Comparison of ENCODE assay signal across 18 cellular contexts in the genomic region with DNA sequence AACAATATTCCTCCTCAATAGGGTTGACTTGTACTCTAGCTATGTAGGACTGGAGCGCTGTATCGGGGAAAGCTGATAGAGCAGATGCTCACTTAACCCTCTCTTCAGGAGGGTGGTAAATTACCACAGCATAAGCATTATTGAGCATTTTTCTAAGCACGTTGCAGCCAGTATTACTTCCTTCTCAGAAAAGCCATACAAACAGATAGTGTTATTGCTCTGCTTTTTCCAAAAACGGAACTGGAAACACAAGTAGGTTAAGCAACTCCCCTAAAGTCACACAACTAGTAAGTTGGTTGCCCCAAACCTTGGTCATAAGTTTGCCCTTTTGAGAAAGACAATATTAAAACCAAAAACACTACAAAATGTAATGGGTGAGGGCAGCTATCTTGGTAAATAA.
A peak's percentile ranks its signal among the peaks of the same experiment; 100 is the strongest.
DNase-seq lines count a peak whose midpoint lies in the region; ATAC-seq and TF ChIP-seq lines count a peak whose summit lies in the region.
"Had no signal": no experiment of that assay in that cellular context is flagged by ENCODE, and none has a peak within 500 bp of the region (broad histone marks: within the 10 kb centered on the region; RNA-seq: fewer than 3 reads in every experiment).

No MANE protein-coding gene starts in this region.

- WGBS in spleen, 5 donors, result 51 to 66% (median 60%) methylated on average over 4 of the region's 4 CpGs
- WGBS in psoas muscle, 3 donors, result 66 to 78% (median 66%) methylated on average over 4 of the region's 4 CpGs
- 89 to 93% methylated on average over 3 to 4 of the region's 4 CpGs for WGBS in transverse colon (ENCODE audit: low coverage in 1 of 2), 2 donors

- in situ Hi-C loops in transverse colon (cut with MboI; ENCODE audit: low pct_ligation_motif_present in 1 of 4, low pct_unique_long_range_greater_than_20kb in 1 of 4, low sequenced_read_pairs in 3 of 4), result no loop called here

- H3K27ac ChIP-seq in HL-60 (replicated peaks) (peak overlapping the region; percentile 67), left lung (peak overlapping the region in 1 of 2 donors; percentile 69), spleen (peak overlapping the region in 5 of 8 donors; percentile 9 to 75 (median 66)), psoas muscle (no peak overlapping the region), transverse colon (no peak overlapping the region)
- H3K27ac ChIP-seq: BLaER1 had no signal

- TF ChIP-seq EP300 in transverse colon (IDR thresholded peaks at IDR 0.05; ENCODE audit: low read depth), result no peak

- DNase-seq in GM12864 (ENCODE audit: low read depth), result peak; percentile 8
- DNase-seq in HL-60 (ENCODE audit: low read depth in 1 of 2, low spot score in 1 of 2), result peak; percentile 15 to 70
- no peak for DNase-seq in left lung
- DNase-seq in spleen, result no peak
- no peak for DNase-seq in psoas muscle
- no peak for DNase-seq in DMS53 (lab: John Stamatoyannopoulos, UW)
- no peak for DNase-seq in transverse colon
- DNase-seq: 8988T; CD8-positive, alpha-beta memory T cell; COR-L47; DMS 273 treated with DMSO at 0.1 percent for 48 hours; GDM1; GOT3; H7; HFFc6 had no signal

- intact Hi-C loops in left lung (cut with DNase I) (no loop called here), spleen (cut with DNase I; ENCODE audit: low total_unique reads) (no loop called here), psoas muscle (cut with DNase I) (no loop called here), transverse colon (cut with DNase I; ENCODE audit: low total_unique reads) (no loop called here)

- H3K27me3 ChIP-seq in HL-60 (ENCODE audit: insufficient read depth, poor library complexity, severe bottlenecking) (no peaks in the 10 kb centered on the region), left lung (no peaks in the 10 kb centered on the region), spleen (replicated peaks in 1 of 7) (no peaks in the 10 kb centered on the region), psoas muscle (ENCODE audit: insufficient read depth in 3 of 3, low read length in 2 of 3) (no peaks in the 10 kb centered on the region), transverse colon (no peaks in the 10 kb centered on the region)
- H3K27me3 ChIP-seq: BLaER1 had no signal

- H3K4me3 ChIP-seq in GM12864 (ENCODE audit: low read depth, low read length) (no peak overlapping the region), HL-60 (replicated peaks; ENCODE audit: insufficient read depth, low read length) (no peak overlapping the region), left lung (no peak overlapping the region), spleen (no peak overlapping the region), psoas muscle (no peak overlapping the region), transverse colon (no peak overlapping the region)
- H3K4me3 ChIP-seq: BLaER1 had no signal

- H3K36me3 ChIP-seq in left lung (no peaks in the 10 kb centered on the region), spleen (peaks cover 0 to 33% (median 1%) of the 10 kb centered on the region in 6 donors), psoas muscle (ENCODE audit: insufficient read depth in 1 of 2, low read depth in 1 of 2) (peaks cover 0 to 3% of the 10 kb centered on the region in 2 donors), transverse colon (no peaks in the 10 kb centered on the region)

- H3K4me1 ChIP-seq in left lung (peaks cover 0 to 8% of the 10 kb centered on the region in 2 donors), spleen (peaks cover 0 to 11% (median 1%) of the 10 kb centered on the region in 6 donors), psoas muscle (no peaks in the 10 kb centered on the region), transverse colon (no peaks in the 10 kb centered on the region)

- H3K9me3 ChIP-seq in left lung, result no peaks in the 10 kb centered on the region
- H3K9me3 ChIP-seq in spleen, result no peaks in the 10 kb centered on the region
- H3K9me3 ChIP-seq in psoas muscle, result no peaks in the 10 kb centered on the region
- no peaks in the 10 kb centered on the region for H3K9me3 ChIP-seq in transverse colon
- H3K9me3 ChIP-seq: BLaER1 had no signal

- no peak for TF ChIP-seq POLR2A in spleen (IDR thresholded peaks at IDR 0.05)
- TF ChIP-seq POLR2A in transverse colon (IDR thresholded peaks at IDR 0.05), result no peak

- TF ChIP-seq CTCF in GM12864 (IDR thresholded peaks at IDR 0.05; ENCODE audit: low read depth, low read length, missing control alignments) (no peak), HL-60 (IDR thresholded peaks at IDR 0.05; ENCODE audit: insufficient read depth, low read length) (no peak), left lung (IDR thresholded peaks at IDR 0.05) (no peak), spleen (IDR thresholded peaks at IDR 0.05 in 8 of 11, conservative IDR thresholded peaks at IDR 0.05 in 3 of 11) (no peak), psoas muscle (IDR thresholded peaks at IDR 0.05) (no peak), transverse colon (IDR thresholded peaks at IDR 0.05) (no peak)

- peak; percentile 21 for ATAC-seq in left lung
- no peak for ATAC-seq in psoas muscle
- no peak for ATAC-seq in HG02798 (IDR thresholded peaks at IDR 0.05; ENCODE audit: poor library complexity, unreplicated experiment)
- ATAC-seq: HCT116 had no signal

Comparison
In these comparisons a context has a peak if more than half of its experiments do, and no peak if none do; other contexts are left out.
1. DNase-seq: peak in GM12864 (single experiment) and HL-60 (2 of 2); none in left lung (0 of 2), spleen (single experiment), psoas muscle (0 of 2), DMS53 (single experiment) and transverse colon (single experiment).
2. H3K27ac ChIP-seq: peak in HL-60 (single experiment) and spleen (5 of 8); none in psoas muscle (single experiment) and transverse colon (0 of 4).